11 cellular contexts compared by ENCODE assay signal in genomic region chr15:55916666-55917409, GRCh38.
A peak's percentile ranks its signal among the peaks of the same experiment; 100 is the strongest.
DNase-seq lines count a peak whose midpoint lies in the region; ATAC-seq and TF ChIP-seq lines count a peak whose summit lies in the region.
"Had no signal": no experiment of that assay in that cellular context is flagged by ENCODE, and none has a peak within 500 bp of the region (broad histone marks: within the 10 kb centered on the region; RNA-seq: fewer than 3 reads in every experiment).

No MANE protein-coding gene starts in this region.

- no peaks in the 10 kb centered on the region for H3K9me3 Mint-ChIP-seq in effector memory CD8-positive, alpha-beta T cell
- H3K9me3 Mint-ChIP-seq in natural killer cell treated with Interleukin-12 subunit alpha and Interleukin-12 subunit beta and Interleukin-15 and Interleukin-18, amount 100 ng/mL, for 72 hours = no peaks in the 10 kb centered on the region
- H3K9me3 Mint-ChIP-seq: activated naive CD4-positive, alpha-beta T cell treated with anti-CD3 and anti-CD28 coated beads, Interleukin-2, amount 50 U/mL, for 72 hours; GM23338 had no signal

- TF ChIP-seq CTCF in choroid plexus epithelial cell (conservative IDR thresholded peaks at IDR 0.05; ENCODE audit: low read depth, low read length) = no peak

- peaks cover 2% of the 10 kb centered on the region for H3K36me3 Mint-ChIP-seq in effector memory CD8-positive, alpha-beta T cell (ENCODE audit: insufficient read depth)
- no peaks in the 10 kb centered on the region for H3K36me3 Mint-ChIP-seq in natural killer cell treated with Interleukin-12 subunit alpha and Interleukin-12 subunit beta and Interleukin-15 and Interleukin-18, amount 100 ng/mL, for 72 hours
- H3K36me3 Mint-ChIP-seq: activated naive CD4-positive, alpha-beta T cell treated with anti-CD3 and anti-CD28 coated beads, Interleukin-2, amount 50 U/mL, for 72 hours had no signal

- H3K27ac Mint-ChIP-seq in effector memory CD8-positive, alpha-beta T cell = no peak overlapping the region
- no peak overlapping the region for H3K27ac Mint-ChIP-seq in natural killer cell treated with Interleukin-12 subunit alpha and Interleukin-12 subunit beta and Interleukin-15 and Interleukin-18, amount 100 ng/mL, for 72 hours
- H3K27ac Mint-ChIP-seq: activated naive CD4-positive, alpha-beta T cell treated with anti-CD3 and anti-CD28 coated beads, Interleukin-2, amount 50 U/mL, for 72 hours; GM23338 had no signal

- H3K4me3 Mint-ChIP-seq in effector memory CD8-positive, alpha-beta T cell = no peak overlapping the region
- H3K4me3 Mint-ChIP-seq in natural killer cell treated with Interleukin-12 subunit alpha and Interleukin-12 subunit beta and Interleukin-15 and Interleukin-18, amount 100 ng/mL, for 72 hours = no peak overlapping the region
- H3K4me3 Mint-ChIP-seq: GM23338 had no signal

- H3K4me3 ChIP-seq in choroid plexus epithelial cell (ENCODE audit: low read depth, low read length) = peak overlapping the region; percentile 34
- H3K4me3 ChIP-seq: GM23338 had no signal

- no peaks in the 10 kb centered on the region for H3K27me3 Mint-ChIP-seq in effector memory CD8-positive, alpha-beta T cell
- H3K27me3 Mint-ChIP-seq in natural killer cell treated with Interleukin-12 subunit alpha and Interleukin-12 subunit beta and Interleukin-15 and Interleukin-18, amount 100 ng/mL, for 72 hours = no peaks in the 10 kb centered on the region

- DNase-seq in AG08395 (ENCODE audit: low spot score) (peak; percentile 35), LHCN-M2 (ENCODE audit: low read depth) (peak; percentile 69), choroid plexus epithelial cell (ENCODE audit: low read depth) (peak; percentile 73), medulla oblongata (ENCODE audit: extremely low spot score) (peak; percentile 12), NCI-H2171 treated with DMSO at 0.1 percent for 48 hours (lab: John Stamatoyannopoulos, UW) (no peak)
- no peak for DNase-seq in effector memory CD8-positive, alpha-beta T cell
- no peak for DNase-seq in activated effector memory CD4-positive, alpha-beta T cell treated with anti-CD3 and anti-CD28 coated beads, Interleukin-2, amount 50 U/mL, for 16 hours
- DNase-seq in natural killer cell treated with Interleukin-12 subunit alpha and Interleukin-12 subunit beta and Interleukin-15 and Interleukin-18, amount 100 ng/mL, for 72 hours (ENCODE audit: low spot score) = no peak
- DNase-seq: COR-L47 had no signal

- ATAC-seq in effector memory CD8-positive, alpha-beta T cell (replicated peaks) = no peak
- ATAC-seq in natural killer cell treated with Interleukin-12 subunit alpha and Interleukin-12 subunit beta and Interleukin-15 and Interleukin-18, amount 100 ng/mL, for 72 hours = no peak
- ATAC-seq: activated naive CD4-positive, alpha-beta T cell treated with anti-CD3 and anti-CD28 coated beads, Interleukin-2, amount 50 U/mL, for 72 hours; GM23338 had no signal

- no peaks in the 10 kb centered on the region for H3K4me1 Mint-ChIP-seq in effector memory CD8-positive, alpha-beta T cell (ENCODE audit: low read depth in 2 of 2)
- no peaks in the 10 kb centered on the region for H3K4me1 Mint-ChIP-seq in natural killer cell treated with Interleukin-12 subunit alpha and Interleukin-12 subunit beta and Interleukin-15 and Interleukin-18, amount 100 ng/mL, for 72 hours (ENCODE audit: low read depth in 2 of 2)

Comparison
In these comparisons a context has a peak if more than half of its experiments do, and no peak if none do; other contexts are left out.
1. DNase-seq: peak in AG08395 (single experiment), LHCN-M2 (single experiment), choroid plexus epithelial cell (single experiment) and medulla oblongata (single experiment); none in effector memory CD8-positive, alpha-beta T cell (0 of 3), NCI-H2171 treated with DMSO at 0.1 percent for 48 hours (single experiment), activated effector memory CD4-positive, alpha-beta T cell treated with anti-CD3 and anti-CD28 coated beads, Interleukin-2, amount 50 U/mL, for 16 hours (single experiment) and natural killer cell treated with Interleukin-12 subunit alpha and Interleukin-12 subunit beta and Interleukin-15 and Interleukin-18, amount 100 ng/mL, for 72 hours (single experiment).